ENCODE assay signal across 1 cellular context in the genomic region with DNA sequence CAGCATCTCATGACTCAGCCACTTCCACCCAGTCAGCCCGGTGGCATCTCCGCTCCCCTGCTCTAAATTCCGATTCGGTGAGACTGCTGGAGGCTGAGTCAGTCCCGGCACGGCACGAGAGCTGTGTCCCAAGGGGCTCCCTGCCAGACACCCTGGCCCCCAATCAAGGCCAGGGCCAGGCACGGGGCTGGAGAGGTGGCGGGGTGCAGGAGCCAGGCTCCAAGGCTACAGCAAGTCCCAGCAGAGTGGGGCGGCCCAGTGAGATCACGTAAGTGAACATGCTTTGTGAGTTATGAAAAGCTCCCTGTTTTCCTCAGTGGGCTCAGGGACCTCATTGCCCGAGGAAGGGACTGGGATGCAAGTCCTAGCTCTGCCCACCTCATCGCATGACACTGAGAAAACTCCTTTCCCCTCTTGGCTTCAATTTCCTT.
A peak's percentile ranks its signal among the peaks of the same experiment; 100 is the strongest.
TF ChIP-seq lines count a peak whose summit lies in the region.

No MANE protein-coding gene starts in this region.

TF ChIP-seq in HCT116, 20 proteins besides CTCF, POLR2A, EP300 and RAD21 (continued from another document):
- TF ChIP-seq REST (IDR thresholded peaks at IDR 0.05; ENCODE audit: low read depth) = no peak
- TF ChIP-seq POLR2AphosphoS5 (IDR thresholded peaks at IDR 0.05; ENCODE audit: low read depth, low read length) = peak; percentile 77
- TF ChIP-seq CBX3 (IDR thresholded peaks at IDR 0.05; ENCODE audit: low read depth) = no peak
- TF ChIP-seq EGR1 (IDR thresholded peaks at IDR 0.05; ENCODE audit: low read depth) = no peak
- TF ChIP-seq EZH2 (IDR thresholded peaks at IDR 0.05) = no peak
- TF ChIP-seq SP1 (IDR thresholded peaks at IDR 0.05; ENCODE audit: low read depth) = no peak
- TF ChIP-seq, protein P1, sequence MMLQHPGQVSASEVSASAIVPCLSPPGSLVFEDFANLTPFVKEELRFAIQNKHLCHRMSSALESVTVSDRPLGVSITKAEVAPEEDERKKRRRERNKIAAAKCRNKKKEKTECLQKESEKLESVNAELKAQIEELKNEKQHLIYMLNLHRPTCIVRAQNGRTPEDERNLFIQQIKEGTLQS (IDR thresholded peaks at IDR 0.05) = no peak
TF ChIP-seq in HCT116: peak in this region for 2.
